Comparison of ENCODE assay signal across 1 cellular context in genomic region chr12:104746689-104747088, GRCh38.
TF ChIP-seq lines count a peak whose summit lies in the region.

No MANE protein-coding gene starts in this region.

TF ChIP-seq in GM12878, 131 proteins besides CTCF, POLR2A, EP300 and RAD21:
- TF ChIP-seq NR2F1 (conservative IDR thresholded peaks at IDR 0.05) (peak; percentile 57; the same call in 1 of the 2 replicates), NR2C1 (IDR thresholded peaks at IDR 0.05) (peak; percentile 60), RUNX3 (IDR thresholded peaks at IDR 0.05; ENCODE audit: low read length) (no peak)
